In genomic region chr1:9181990-9182783, GRCh38 we compare ENCODE assay signal across 8 cellular contexts. TPM values are rescaled to one million over a fixed set of nuclear protein-coding genes. Genes with fewer than 3 reads are reported as not detected.
DNase-seq lines count a peak whose midpoint lies in the region; ATAC-seq and TF ChIP-seq lines count a peak whose summit lies in the region.

No MANE protein-coding gene starts in this region.

- H3K4me1 ChIP-seq in colonic mucosa (peaks cover 14% of the 10 kb centered on the region), thyroid gland (peaks cover 14 to 29% of the 10 kb centered on the region in 2 donors)

- H3K27me3 ChIP-seq in colonic mucosa, result peaks cover 5% of the 10 kb centered on the region
- H3K27me3 ChIP-seq in thyroid gland, result no peaks in the 10 kb centered on the region

- intact Hi-C loops in colonic mucosa (cut with DNase I) (no loop called here), lower leg skin (cut with DNase I; ENCODE audit: low total_unique reads) (no loop called here), thyroid gland (cut with DNase I) (no loop called here)

- H3K27ac ChIP-seq in colonic mucosa, result no peak overlapping the region
- peak overlapping the region; percentile 1 to 42 (median 40) for H3K27ac ChIP-seq in thyroid gland

- H3K4me3 ChIP-seq in AG10803 (ENCODE audit: low read length) (peak overlapping the region; percentile 96), colonic mucosa (peak overlapping the region; percentile 77), lower leg skin (ENCODE audit: low read depth, poor library complexity, severe bottlenecking) (peak overlapping the region; percentile 63), thyroid gland (replicated peaks in 1 of 3) (peak overlapping the region; percentile 26 to 74 (median 37))

- peak overlapping the region; percentile 76 to 83 for H3K9ac ChIP-seq in colonic mucosa (ENCODE audit: low read depth in 2 of 2, low read length in 2 of 2)

- WGBS in lower leg skin, 2 donors, result 1% methylated on average over 31 to 82 of the region's 83 CpGs
- 3 to 8% methylated on average over 11 to 16 of the region's 83 CpGs for WGBS in thyroid gland, 2 donors

- peak; percentile 56 for DNase-seq in AG10803 (ENCODE audit: low read depth)
- DNase-seq in NCI-H226, result peak; percentile 66
- DNase-seq in colonic mucosa, result peak; percentile 62
- DNase-seq in lower leg skin (ENCODE audit: low spot score in 2 of 2), result no peak
- DNase-seq in thyroid gland, result peak; percentile 51 to 55
- no peak for DNase-seq in SK-N-DZ (ENCODE audit: low spot score)

- TF ChIP-seq CTCF in AG10803 (conservative IDR thresholded peaks at IDR 0.05; ENCODE audit: low read length), result no peak
- TF ChIP-seq CTCF in colonic mucosa (IDR thresholded peaks at IDR 0.05), result peak; percentile 10
- TF ChIP-seq CTCF in lower leg skin (IDR thresholded peaks at IDR 0.05), result no peak
- TF ChIP-seq CTCF in thyroid gland (IDR thresholded peaks at IDR 0.05), result peak in 2 of 6 experiments; percentile 18 to 22

- TF ChIP-seq POLR2A in lower leg skin (IDR thresholded peaks at IDR 0.05) (no peak), thyroid gland (IDR thresholded peaks at IDR 0.05) (peak in 1 of 2 donors; percentile 16)

- H3K9me3 ChIP-seq in colonic mucosa (no peaks in the 10 kb centered on the region), thyroid gland (no peaks in the 10 kb centered on the region)

- no peaks in the 10 kb centered on the region for H3K36me3 ChIP-seq in colonic mucosa
- no peaks in the 10 kb centered on the region for H3K36me3 ChIP-seq in thyroid gland

- peak; percentile 49 for ATAC-seq in GM18867 (IDR thresholded peaks at IDR 0.05; ENCODE audit: unreplicated experiment)
- ATAC-seq in HG02870 (IDR thresholded peaks at IDR 0.05; ENCODE audit: unreplicated experiment), result no peak

RNA-seq across cellular contexts. Expression of gene H6PD, which starts 52.4 kb away (rescaled TPM):
- total RNA-seq in colonic mucosa (10 to 100 TPM; 20.8 to 24.7 TPM), lower leg skin (10 to 100 TPM; 65.5 to 98.7 (median 87.8) TPM), thyroid gland (10 to 100 TPM; 36.3 to 64.2 (median 43.6) TPM)
- 1.6 and 1.9 TPM in 2 replicates for polyA plus RNA-seq in SK-N-DZ (2014; cell fraction: cytosol; rRNA removed)
- polyA plus RNA-seq in SK-N-DZ (2014; cell fraction: nucleus; rRNA removed), result 1.6 and 2.0 TPM in 2 replicates

RNA-seq across cellular contexts. Expression of gene GPR157, which starts 53.3 kb away (rescaled TPM):
- total RNA-seq in colonic mucosa, result 10 to 100 TPM; 12.2 to 15.9 TPM
- total RNA-seq in lower leg skin, result 10 to 100 TPM; 49.5 to 95.7 (median 60.8) TPM
- 10 to 100 TPM in 1 of 4 donors, 1 to 10 TPM in 3; 5.6 to 10.4 (median 7.3) TPM for total RNA-seq in thyroid gland
- polyA plus RNA-seq in SK-N-DZ (2014; cell fraction: cytosol; rRNA removed), result 0.08 and 0.25 TPM in 2 replicates
- 0.05 TPM in 1 of 2 replicates, not detected in the other for polyA plus RNA-seq in SK-N-DZ (2014; cell fraction: nucleus; rRNA removed)

Comparison
In these comparisons a context has a peak if more than half of its experiments do, and no peak if none do; other contexts are left out.
1. DNase-seq: peak in AG10803 (single experiment), NCI-H226 (single experiment), colonic mucosa (single experiment) and thyroid gland (2 of 2); none in lower leg skin (0 of 2) and SK-N-DZ (single experiment).
2. H3K4me3 ChIP-seq: peak in every context shown above with its lines; median percentile 96 in AG10803; 77 in colonic mucosa; 63 in lower leg skin; 37 in thyroid gland.